ENCODE assay signal across 29 cellular contexts in the genomic region with DNA sequence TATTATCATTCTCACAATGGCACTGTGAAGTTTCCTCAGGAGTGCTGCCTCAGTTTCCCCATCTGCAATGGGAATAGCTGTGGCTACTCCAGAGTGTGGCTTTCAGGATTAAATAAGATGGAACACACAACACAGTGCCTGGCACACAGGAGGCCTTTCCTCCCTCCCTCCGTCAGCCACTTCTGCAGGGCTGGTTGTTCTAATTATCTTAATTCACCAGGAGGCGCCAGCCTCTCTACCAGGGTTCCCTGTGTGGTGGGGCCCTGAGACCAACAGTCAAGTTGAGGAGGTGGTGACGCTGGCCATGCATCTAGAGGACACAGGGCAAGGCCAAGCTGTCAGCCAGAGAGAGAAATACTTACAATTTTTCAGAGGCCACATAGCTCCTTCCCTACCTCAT. TPM values are rescaled to one million over a fixed set of nuclear protein-coding genes. Genes with fewer than 3 reads are reported as not detected.
A peak's percentile ranks its signal among the peaks of the same experiment; 100 is the strongest.
DNase-seq lines count a peak whose midpoint lies in the region; ATAC-seq and TF ChIP-seq lines count a peak whose summit lies in the region.
"Had no signal": no experiment of that assay in that cellular context is flagged by ENCODE, and none has a peak within 500 bp of the region (broad histone marks: within the 10 kb centered on the region; RNA-seq: fewer than 3 reads in every experiment).

No MANE protein-coding gene starts in this region.

- H3K27ac ChIP-seq in Peyer's patch = no peak overlapping the region
- H3K27ac ChIP-seq in neural progenitor cell = no peak overlapping the region
- H3K27ac ChIP-seq: BLaER1 treated with 17β-estradiol and CSF1 and Interleukin-3, amounts not matched to agents 10 nM and 100 nM; esophagus squamous epithelium; hepatocyte; tibial artery; VCaP had no signal

- peaks cover 26 to 36% of the 10 kb centered on the region in 2 donors for H3K27me3 Mint-ChIP-seq in natural killer cell (ENCODE audit: low read depth in 2 of 2)
- H3K27me3 Mint-ChIP-seq in natural killer cell treated with Interleukin-12 subunit alpha and Interleukin-12 subunit beta and Interleukin-15 and Interleukin-18, amount 100 ng/mL, for 72 hours = peaks cover 14 to 27% of the 10 kb centered on the region in 2 donors
- peaks cover 16% of the 10 kb centered on the region for H3K27me3 Mint-ChIP-seq in neural progenitor cell (ENCODE audit: insufficient read depth, low read depth)

- no peak for TF ChIP-seq POLR2A in Peyer's patch (IDR thresholded peaks at IDR 0.05)

- no peak overlapping the region for H3K9ac ChIP-seq in neural progenitor cell
- H3K9ac ChIP-seq: BLaER1 treated with 17β-estradiol and CSF1 and Interleukin-3, amounts not matched to agents 10 nM and 100 nM had no signal

- H3K36me3 Mint-ChIP-seq in natural killer cell (no peaks in the 10 kb centered on the region), neural progenitor cell (no peaks in the 10 kb centered on the region)
- H3K36me3 Mint-ChIP-seq in natural killer cell treated with Interleukin-12 subunit alpha and Interleukin-12 subunit beta and Interleukin-15 and Interleukin-18, amount 100 ng/mL, for 72 hours = no peaks in the 10 kb centered on the region
- H3K36me3 Mint-ChIP-seq: activated naive CD8-positive, alpha-beta T cell had no signal

- H3K36me3 ChIP-seq in Peyer's patch = no peaks in the 10 kb centered on the region
- H3K36me3 ChIP-seq in neural progenitor cell = no peaks in the 10 kb centered on the region
- H3K36me3 ChIP-seq: BLaER1 treated with 17β-estradiol and CSF1 and Interleukin-3, amounts not matched to agents 10 nM and 100 nM; esophagus squamous epithelium; tibial artery had no signal

- no peaks in the 10 kb centered on the region for H3K27me3 ChIP-seq in Peyer's patch
- peaks cover 4% of the 10 kb centered on the region for H3K27me3 ChIP-seq in neural progenitor cell
- H3K27me3 ChIP-seq: BLaER1 treated with 17β-estradiol and CSF1 and Interleukin-3, amounts not matched to agents 10 nM and 100 nM; esophagus squamous epithelium; hepatocyte had no signal

- H3K4me2 ChIP-seq in neural progenitor cell = no peak overlapping the region
- H3K4me2 ChIP-seq: hepatocyte had no signal

- intact Hi-C loops in natural killer cell (cut with micrococcal nuclease) = no loop called here

- H3K79me2 ChIP-seq in neural progenitor cell (ENCODE audit: low read depth) = no peaks in the 10 kb centered on the region
- H3K79me2 ChIP-seq: hepatocyte had no signal

- no peaks in the 10 kb centered on the region for H3K9me3 Mint-ChIP-seq in natural killer cell
- no peaks in the 10 kb centered on the region for H3K9me3 Mint-ChIP-seq in natural killer cell treated with Interleukin-12 subunit alpha and Interleukin-12 subunit beta and Interleukin-15 and Interleukin-18, amount 100 ng/mL, for 72 hours
- no peaks in the 10 kb centered on the region for H3K9me3 Mint-ChIP-seq in neural progenitor cell
- H3K9me3 Mint-ChIP-seq: stimulated activated naive CD8-positive, alpha-beta T cell treated with anti-CD3 and anti-CD28 coated beads, Interleukin-15, Interleukin-2, amounts not matched to agents 100 ng/mL and 50 ng/mL, for 24 hours had no signal

- peak; percentile 8 for DNase-seq in natural killer cell
- DNase-seq in natural killer cell treated with Interleukin-12 subunit alpha and Interleukin-12 subunit beta and Interleukin-15 and Interleukin-18, amount 100 ng/mL, for 72 hours (ENCODE audit: low spot score) = no peak
- peak in 2 of 3 donors; percentile 5 to 32 for DNase-seq in Peyer's patch
- peak; percentile 7 for DNase-seq in neural progenitor cell (ENCODE audit: low spot score)
- no peak for DNase-seq in cerebellum (ENCODE audit: low spot score)
- DNase-seq: activated CD4-positive, alpha-beta T cell treated with anti-CD3 and anti-CD28 coated beads for 48 hours; anterior cingulate cortex; DMS79; esophagus squamous epithelium; foreskin melanocyte; GF-D8; IMR-90; left cardiac atrium; NCI-H1105 treated with DMSO at 0.1 percent for 48 hours; NCI-H2029; NCI-H2227 treated with DMSO at 0.1 percent for 48 hours; NCI-H69; SHP77 treated with DMSO at 0.1 percent for 48 hours; tibial artery had no signal

- H3K4me1 ChIP-seq in Peyer's patch (peaks cover 0 to 23% (median 0%) of the 10 kb centered on the region in 4 donors), neural progenitor cell (peaks cover 17% of the 10 kb centered on the region)

- H2AFZ ChIP-seq in neural progenitor cell (replicated peaks) = no peak overlapping the region
- H2AFZ ChIP-seq: hepatocyte had no signal

- H3K4me3 ChIP-seq in Peyer's patch (no peak overlapping the region), neural progenitor cell (no peak overlapping the region)
- H3K4me3 ChIP-seq: BLaER1 treated with 17β-estradiol and CSF1 and Interleukin-3, amounts not matched to agents 10 nM and 100 nM; esophagus squamous epithelium; hepatocyte; tibial artery had no signal

- no peak overlapping the region for H3K4me3 Mint-ChIP-seq in natural killer cell
- H3K4me3 Mint-ChIP-seq in natural killer cell treated with Interleukin-12 subunit alpha and Interleukin-12 subunit beta and Interleukin-15 and Interleukin-18, amount 100 ng/mL, for 72 hours = no peak overlapping the region
- no peak overlapping the region for H3K4me3 Mint-ChIP-seq in neural progenitor cell
- H3K4me3 Mint-ChIP-seq: activated naive CD8-positive, alpha-beta T cell; stimulated activated naive CD8-positive, alpha-beta T cell treated with anti-CD3 and anti-CD28 coated beads, Interleukin-15, Interleukin-2, amounts not matched to agents 100 ng/mL and 50 ng/mL, for 24 hours had no signal

- H3K4me1 Mint-ChIP-seq in natural killer cell (peaks cover 9 to 20% of the 10 kb centered on the region in 2 donors), neural progenitor cell (peaks cover 28% of the 10 kb centered on the region)
- peaks cover 8 to 14% of the 10 kb centered on the region in 2 donors for H3K4me1 Mint-ChIP-seq in natural killer cell treated with Interleukin-12 subunit alpha and Interleukin-12 subunit beta and Interleukin-15 and Interleukin-18, amount 100 ng/mL, for 72 hours (ENCODE audit: low read depth in 2 of 2)

- H3K9me3 ChIP-seq in Peyer's patch (no peaks in the 10 kb centered on the region), neural progenitor cell (ENCODE audit: low read depth) (no peaks in the 10 kb centered on the region)
- H3K9me3 ChIP-seq: BLaER1 treated with 17β-estradiol and CSF1 and Interleukin-3, amounts not matched to agents 10 nM and 100 nM; esophagus squamous epithelium; tibial artery had no signal

- peaks cover 7% of the 10 kb centered on the region for H3F3A ChIP-seq in neural progenitor cell (ENCODE audit: low read depth)

- no peaks in the 10 kb centered on the region for H4K20me1 ChIP-seq in neural progenitor cell (ENCODE audit: low read depth)

- ATAC-seq in natural killer cell (no peak), HG02870 (IDR thresholded peaks at IDR 0.05; ENCODE audit: unreplicated experiment) (no peak), GM21723 (IDR thresholded peaks at IDR 0.05; ENCODE audit: unreplicated experiment) (no peak)
- no peak for ATAC-seq in natural killer cell treated with Interleukin-12 subunit alpha and Interleukin-12 subunit beta and Interleukin-15 and Interleukin-18, amount 100 ng/mL, for 72 hours
- ATAC-seq: left cardiac atrium, Panc1 had no signal

- TF ChIP-seq CTCF in natural killer cell (IDR thresholded peaks at IDR 0.05) = no peak
- TF ChIP-seq CTCF in Peyer's patch (IDR thresholded peaks at IDR 0.05) = no peak
- peak; percentile 11 for TF ChIP-seq CTCF in neural progenitor cell (IDR thresholded peaks at IDR 0.05)

- no peak overlapping the region for H3K27ac Mint-ChIP-seq in natural killer cell
- H3K27ac Mint-ChIP-seq in natural killer cell treated with Interleukin-12 subunit alpha and Interleukin-12 subunit beta and Interleukin-15 and Interleukin-18, amount 100 ng/mL, for 72 hours = no peak overlapping the region
- H3K27ac Mint-ChIP-seq in neural progenitor cell = no peak overlapping the region
- H3K27ac Mint-ChIP-seq: activated naive CD8-positive, alpha-beta T cell; progenitor cell of endocrine pancreas; stimulated activated naive CD8-positive, alpha-beta T cell treated with anti-CD3 and anti-CD28 coated beads, Interleukin-15, Interleukin-2, amounts not matched to agents 100 ng/mL and 50 ng/mL, for 24 hours had no signal

RNA-seq across cellular contexts. Expression of a gene that starts 6.3 kb away (rescaled TPM):
- total RNA-seq in natural killer cell = 1 to 10 TPM; 1.2 to 3.3 (median 1.7) TPM
- total RNA-seq in natural killer cell treated with Interleukin-12 subunit alpha and Interleukin-12 subunit beta and Interleukin-15 and Interleukin-18, amount 100 ng/mL, for 72 hours = not detected
- total RNA-seq in Peyer's patch = 1 to 10 TPM in 1 of 4 donors, under 1 TPM in 1, not detected in 2; 0.53 to 1.1 TPM
- total RNA-seq in neural progenitor cell (ENCODE audit: low replicate concordance) = 2.1 TPM in 1 of 2 replicates, not detected in the other
- 1.3 TPM for total RNA-seq in cerebellum
- total RNA-seq: bronchial epithelial cell, IMR-90 had no signal

Comparison
In these comparisons a context has a peak if more than half of its experiments do, and no peak if none do; other contexts are left out.
1. DNase-seq: peak in natural killer cell (single experiment), Peyer's patch (2 of 3) and neural progenitor cell (single experiment); none in natural killer cell treated with Interleukin-12 subunit alpha and Interleukin-12 subunit beta and Interleukin-15 and Interleukin-18, amount 100 ng/mL, for 72 hours (single experiment) and cerebellum (single experiment).